In the genomic region with DNA sequence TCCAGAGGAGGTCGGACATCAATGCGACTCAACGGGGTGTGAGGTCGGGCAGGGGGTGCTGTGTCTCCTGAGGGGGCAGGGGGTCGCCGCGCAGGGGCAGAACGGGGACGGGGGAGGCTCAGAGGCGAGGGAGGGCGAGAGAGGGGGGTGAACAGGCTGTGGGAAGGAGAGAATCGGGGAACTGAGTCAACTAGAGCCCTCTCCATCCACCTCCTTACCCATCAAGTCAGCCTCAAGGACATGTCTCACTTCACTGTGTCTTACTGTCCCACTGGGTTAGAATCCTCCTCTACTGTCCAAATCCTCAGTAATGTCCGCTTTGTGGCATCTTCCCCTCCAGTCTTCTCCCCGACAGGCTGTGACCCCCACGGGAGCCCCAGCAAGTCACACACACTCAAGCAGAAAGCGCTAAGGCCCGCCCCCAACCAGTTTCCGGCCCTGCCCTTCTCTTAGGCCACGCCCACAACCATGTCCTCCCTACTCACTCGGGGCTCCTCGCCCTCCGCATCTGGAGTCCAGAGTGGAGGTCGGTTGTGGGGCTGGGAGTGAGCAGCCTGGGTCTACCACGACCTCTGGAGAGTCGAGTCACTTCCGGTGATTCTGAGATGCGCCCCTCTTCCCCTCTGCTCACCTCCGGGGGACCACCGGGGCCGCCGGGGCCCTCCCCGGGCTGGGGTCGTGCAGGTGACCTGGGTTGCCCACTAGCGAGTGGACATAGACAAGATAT, we compare ENCODE assay signal across 9 cellular contexts. TPM values are rescaled to one million over a fixed set of nuclear protein-coding genes. Genes with fewer than 3 reads are reported as not detected.
DNase-seq lines count a peak whose midpoint lies in the region; ATAC-seq, FAIRE-seq and TF ChIP-seq lines count a peak whose summit lies in the region.
"Had no signal": no experiment of that assay in that cellular context is flagged by ENCODE, and none has a peak within 500 bp of the region (broad histone marks: within the 10 kb centered on the region; RNA-seq: fewer than 3 reads in every experiment).

No MANE protein-coding gene starts in this region.

- 49% methylated on average over 29 of the region's 34 CpGs for WGBS in GM12878 (ENCODE audit: insufficient coverage, insufficient replicate concordance, low lambda C conversion rate, missing lambda C conversion rate)
- 52% methylated on average over 27 of the region's 34 CpGs for WGBS in suprapubic skin

- H3K9me3 ChIP-seq in GM12878 (replicated peaks; ENCODE audit: control insufficient read depth, insufficient read depth, low read length) (no peaks in the 10 kb centered on the region), suprapubic skin (no peaks in the 10 kb centered on the region)

- ATAC-seq in GM12878, result peak; percentile 94

- peak overlapping the region; percentile 91 for H2AFZ ChIP-seq in GM12878 (ENCODE audit: control insufficient read depth, low read depth, low read length)

- peak; percentile 83 for FAIRE-seq in GM19239 (lab: Jason Lieb, UNC)
- peak; percentile 97 for FAIRE-seq in GM12878 (lab: Jason Lieb, UNC)

- no peaks in the 10 kb centered on the region for H3K79me2 ChIP-seq in GM12878 (ENCODE audit: control insufficient read depth, insufficient read depth, low read length)

- H3K36me3 ChIP-seq in GM12878 (ENCODE audit: control insufficient read depth in 2 of 2, insufficient read depth in 2 of 2, low read length in 1 of 2), result no peaks in the 10 kb centered on the region
- peaks cover 12% of the 10 kb centered on the region for H3K36me3 ChIP-seq in suprapubic skin

- TF ChIP-seq CTCF in GM12878 (IDR thresholded peaks at IDR 0.05 in 2 of 3, conservative IDR thresholded peaks at IDR 0.05 in 1 of 3; ENCODE audit: control insufficient read depth in 2 of 3, extremely low read depth in 1 of 3, insufficient read depth in 1 of 3, low read depth in 3 of 3, low read length in 3 of 3) (no peak), suprapubic skin (IDR thresholded peaks at IDR 0.05) (no peak)

- in situ Hi-C loops in GM12878 (cut with MboI), result no loop called here

- no peaks in the 10 kb centered on the region for H4K20me1 ChIP-seq in GM12878 (ENCODE audit: control insufficient read depth, insufficient read depth)

- intact Hi-C loops in GM12878 (cut with micrococcal nuclease; ENCODE audit: unreplicated experiment), result no loop called here

- H3K27me3 ChIP-seq in GM12878 (replicated peaks in 1 of 2; ENCODE audit: control insufficient read depth in 2 of 2, insufficient read depth in 2 of 2, low read length in 1 of 2) (no peaks in the 10 kb centered on the region), suprapubic skin (no peaks in the 10 kb centered on the region)

- no TSS peak for BruUV-seq in GM12878 (replicated peaks; lab: Mats Ljungman, UMichigan)

- peak overlapping the region; percentile 82 for H3K4me2 ChIP-seq in GM12878 (ENCODE audit: control insufficient read depth, insufficient read depth)

- POLR2A ChIA-PET in GM12878 (lab: Charles Lee), result interaction anchor here (0.6 to 1.1 kb wide), 3 partner anchors 13 to 95 kb away, joined by 3 to 5 read pairs (median 4); partner anchors contain the start of gene BAX

- no peaks in the 10 kb centered on the region for H3K4me1 ChIP-seq in GM12878 (ENCODE audit: control insufficient read depth, insufficient read depth, low read length)
- no peaks in the 10 kb centered on the region for H3K4me1 ChIP-seq in suprapubic skin

- CTCF ChIA-PET in GM12878 (lab: Yijun Ruan, JAX), result interaction anchor here (1.0 to 3.1 kb wide), 3 partner anchors 16 to 61 kb away, joined by 3 to 10 read pairs (median 6); no protein-coding TSS in a partner anchor

- DNase-seq in GM19239 (ENCODE audit: insufficient read length, low spot score) (peak; percentile 79), T-helper 2 cell (peak; percentile 57 to 83 (median 61)), GM12878 (ENCODE audit: low read depth, low spot score) (no peak), SK-N-DZ (ENCODE audit: low spot score) (no peak), suprapubic skin (ENCODE audit: low spot score in 2 of 2) (no peak), NCI-H187 treated with DMSO at 0.1 percent for 48 hours (lab: John Stamatoyannopoulos, UW) (no peak)
- peak; percentile 66 to 79 for DNase-seq in stimulated activated CD4-positive, alpha-beta T cell treated with anti-CD3 and anti-CD28 coated beads, Interleukin-15, amount 100 ng/mL, for 48 hours (ENCODE audit: low read depth in 2 of 2)
- DNase-seq in NK-92 treated with Interleukin-12 subunit alpha and Interleukin-12 subunit beta, amount 100 ng/mL, for 24 hours (lab: John Stamatoyannopoulos, UW), result no peak

- TF ChIP-seq RAD21 in GM12878 (IDR thresholded peaks at IDR 0.05; ENCODE audit: insufficient read depth, low read depth, low read length), result no peak

- RAD21 ChIA-PET in GM12878 (lab: Charles Lee; ENCODE audit: unreplicated experiment), result interaction anchor here (1.3 kb wide), 1 partner anchor 64 kb away, joined by 4 read pairs; no protein-coding TSS in a partner anchor

- H3K27ac ChIP-seq in GM12878 (ENCODE audit: control insufficient read depth, insufficient read depth) (0 out of 2 replicates have a peak overlapping the region, but pooled peaks have one; percentile 0), suprapubic skin (no peak overlapping the region)

- TF ChIP-seq POLR2A in GM12878 (IDR thresholded peaks at IDR 0.05; ENCODE audit: low read depth, low read length) (no peak; the same call in 1 of the 2 replicates), suprapubic skin (IDR thresholded peaks at IDR 0.05) (no peak)

- SMC1A ChIA-PET in GM12878 (lab: Charles Lee; ENCODE audit: uncharacterized antibody, unreplicated experiment), result interaction anchor here (1.0 kb wide), 1 partner anchor 16 kb away, joined by 3 read pairs; no protein-coding TSS in a partner anchor

- peak overlapping the region; percentile 65 for H3K4me3 ChIP-seq in GM12878
- H3K4me3 ChIP-seq in suprapubic skin, result no peak overlapping the region

- no peak for TF ChIP-seq EP300 in GM12878 (IDR thresholded peaks at IDR 0.05; ENCODE audit: borderline replicate concordance in 1 of 2, control insufficient read depth in 1 of 2, low read depth in 2 of 2, low read length in 2 of 2)
- no peak for TF ChIP-seq EP300 in suprapubic skin (IDR thresholded peaks at IDR 0.05)

- no peak overlapping the region for H3K9ac ChIP-seq in GM12878 (ENCODE audit: control insufficient read depth, insufficient read depth, low read length)

RNA-seq across cellular contexts. Expression of gene PLEKHA4, which starts 9.3 kb away (rescaled TPM):
- total RNA-seq in GM12878 (2013; cell fraction: nucleolus; rRNA removed), result 1.8 and 2.3 TPM in 2 replicates
- 5.0 and 7.5 TPM in 2 replicates for total RNA-seq in GM12878 (2014; rRNA removed)
- total RNA-seq in GM12878 (2014; rRNA removed; fragmentation: Illumina TruSeq; extraction: Trizol), result 3.1 and 3.3 TPM in 2 replicates
- total RNA-seq in GM12878 (2021), result 6.5 and 7.1 TPM in 2 replicates
- 4.3 TPM for polyA plus RNA-seq in GM12878 (2011; ENCODE audit: low read depth)
- polyA plus RNA-seq in GM12878 (2011; rRNA removed), result 1.9 and 2.3 TPM in 2 replicates
- 2.1 and 2.8 TPM in 2 replicates for polyA plus RNA-seq in GM12878 (2011; cell fraction: cytosol; rRNA removed)
- 1.7 and 3.2 TPM in 2 replicates for polyA plus RNA-seq in GM12878 (2011; cell fraction: nucleus; rRNA removed)
- polyA plus RNA-seq in GM12878 (2012), result 13.4 and 14.8 TPM in 2 replicates
- polyA plus RNA-seq in GM12878 (2014; fragmentation: Illumina TruSeq; extraction: Trizol), result 1.5 and 3.5 TPM in 2 replicates
- under 1 TPM in 1 of 2 experiments, not detected in 1; 0.13 TPM for polyA plus RNA-seq in GM12878 (2014; fragmentation: Nextera tagmentation; extraction: Ambion mirVana)
- 5.4 and 6.4 TPM in 2 replicates for polyA plus RNA-seq in GM12878 (2014; rRNA removed)
- polyA plus RNA-seq in GM12878 (2016; fragmentation: Nextera tagmentation; extraction: Ambion mirVana), result 10 to 100 TPM in 1 of 2 experiments, 1 to 10 TPM in 1; 7.8 to 10.0 TPM
- 0.66 and 0.82 TPM in 2 replicates for polyA minus RNA-seq in GM12878 (2011; rRNA and poly(A)+ RNA removed)
- polyA minus RNA-seq in GM12878 (2011; cell fraction: cytosol; rRNA and poly(A)+ RNA removed), result 1.4 TPM in 1 of 2 replicates, not detected in the other
- 0.36 and 1.4 TPM in 2 replicates for polyA minus RNA-seq in GM12878 (2011; cell fraction: nucleus; rRNA and poly(A)+ RNA removed)
- 0.99 and 1.4 TPM in 2 replicates for polyA plus RNA-seq in SK-N-DZ (2014; cell fraction: cytosol; rRNA removed)
- polyA plus RNA-seq in SK-N-DZ (2014; cell fraction: nucleus; rRNA removed), result 5.3 and 7.8 TPM in 2 replicates
- total RNA-seq in suprapubic skin, result 1 to 10 TPM; 2.8 to 5.1 (median 5.0) TPM

RNA-seq across cellular contexts. Expression of gene PPP1R15A, which starts 13.1 kb away (rescaled TPM):
- total RNA-seq in GM12878 (2013; cell fraction: nucleolus; rRNA removed), result 90.5 and 94.5 TPM in 2 replicates
- total RNA-seq in GM12878 (2014; rRNA removed) (23.9 and 26.3 TPM in 2 replicates), GM12878 (2014; rRNA removed; fragmentation: Illumina TruSeq; extraction: Trizol) (21.0 and 22.2 TPM in 2 replicates), GM12878 (2021) (30.0 and 30.6 TPM in 2 replicates), suprapubic skin (100 to 1,000 TPM; 135 to 191 (median 144) TPM)
- polyA plus RNA-seq in GM12878 (2011; ENCODE audit: low read depth), result 32.8 TPM
- polyA plus RNA-seq in GM12878 (2011; rRNA removed) (18.6 and 19.1 TPM in 2 replicates), GM12878 (2014; fragmentation: Illumina TruSeq; extraction: Trizol) (28.0 and 29.9 TPM in 2 replicates), GM12878 (2014; fragmentation: Nextera tagmentation; extraction: Ambion mirVana) (under 1 TPM; 0.68 to 0.90 TPM), GM12878 (2014; rRNA removed) (28.5 and 29.0 TPM in 2 replicates), GM12878 (2016; fragmentation: Nextera tagmentation; extraction: Ambion mirVana) (10 to 100 TPM; 44.1 to 50.8 TPM)
- polyA plus RNA-seq in GM12878 (2011; cell fraction: cytosol; rRNA removed), result 16.9 and 21.8 TPM in 2 replicates
- 34.4 and 42.1 TPM in 2 replicates for polyA plus RNA-seq in GM12878 (2011; cell fraction: nucleus; rRNA removed)
- polyA plus RNA-seq in GM12878 (2012), result 64.8 and 69.0 TPM in 2 replicates
- 11.3 and 16.8 TPM in 2 replicates for polyA minus RNA-seq in GM12878 (2011; rRNA and poly(A)+ RNA removed)
- polyA minus RNA-seq in GM12878 (2011; cell fraction: cytosol; rRNA and poly(A)+ RNA removed), result 7.4 and 12.2 TPM in 2 replicates
- 19.8 and 24.3 TPM in 2 replicates for polyA minus RNA-seq in GM12878 (2011; cell fraction: nucleus; rRNA and poly(A)+ RNA removed)
- polyA plus RNA-seq in SK-N-DZ (2014; cell fraction: cytosol; rRNA removed), result 9.7 and 13.0 TPM in 2 replicates
- 2.7 and 4.7 TPM in 2 replicates for polyA plus RNA-seq in SK-N-DZ (2014; cell fraction: nucleus; rRNA removed)

RNA-seq across cellular contexts. Expression of gene HSD17B14, which starts 22.9 kb away (rescaled TPM):
- total RNA-seq in GM12878 (2013; cell fraction: nucleolus; rRNA removed), result 7.2 and 8.7 TPM in 2 replicates
- total RNA-seq in GM12878 (2014; rRNA removed) (0.28 and 0.98 TPM in 2 replicates), GM12878 (2014; rRNA removed; fragmentation: Illumina TruSeq; extraction: Trizol) (0.36 and 0.46 TPM in 2 replicates), GM12878 (2021) (1.4 TPM in 2 replicates), suprapubic skin (1 to 10 TPM; 2.5 to 3.4 (median 3.1) TPM)
- 3.9 TPM for polyA plus RNA-seq in GM12878 (2011; ENCODE audit: low read depth)
- polyA plus RNA-seq in GM12878 (2011; rRNA removed) (1.6 and 4.1 TPM in 2 replicates), GM12878 (2014; fragmentation: Illumina TruSeq; extraction: Trizol) (0.31 TPM in 1 of 2 replicates, not detected in the other), GM12878 (2014; fragmentation: Nextera tagmentation; extraction: Ambion mirVana) (under 1 TPM; 0.21 to 0.26 TPM), GM12878 (2014; rRNA removed) (1.4 and 2.1 TPM in 2 replicates), GM12878 (2016; fragmentation: Nextera tagmentation; extraction: Ambion mirVana) (1 to 10 TPM in 1 of 2 experiments, under 1 TPM in 1; 0.87 to 1.3 TPM)
- 5.3 and 6.6 TPM in 2 replicates for polyA plus RNA-seq in GM12878 (2011; cell fraction: cytosol; rRNA removed)
- polyA plus RNA-seq in GM12878 (2011; cell fraction: nucleus; rRNA removed), result 4.7 and 7.2 TPM in 2 replicates
- 7.3 and 8.0 TPM in 2 replicates for polyA plus RNA-seq in GM12878 (2012)
- 0.73 and 2.9 TPM in 2 replicates for polyA minus RNA-seq in GM12878 (2011; rRNA and poly(A)+ RNA removed)
- not detected in 2 replicates for polyA minus RNA-seq in GM12878 (2011; cell fraction: cytosol; rRNA and poly(A)+ RNA removed)
- 0.97 and 1.1 TPM in 2 replicates for polyA minus RNA-seq in GM12878 (2011; cell fraction: nucleus; rRNA and poly(A)+ RNA removed)
- 2.6 and 4.3 TPM in 2 replicates for polyA plus RNA-seq in SK-N-DZ (2014; cell fraction: cytosol; rRNA removed)
- 9.7 and 10.0 TPM in 2 replicates for polyA plus RNA-seq in SK-N-DZ (2014; cell fraction: nucleus; rRNA removed)
- total RNA-seq: LHCN-M2 had no signal

RNA-seq across cellular contexts. Expression of gene TULP2, which starts 39.4 kb away (rescaled TPM):
- 0.64 and 1.1 TPM in 2 replicates for total RNA-seq in GM12878 (2013; cell fraction: nucleolus; rRNA removed)
- total RNA-seq in GM12878 (2014; rRNA removed), result 0.49 and 0.56 TPM in 2 replicates
- total RNA-seq in GM12878 (2014; rRNA removed; fragmentation: Illumina TruSeq; extraction: Trizol), result 0.14 and 0.22 TPM in 2 replicates
- total RNA-seq in GM12878 (2021), result 0.82 and 1.2 TPM in 2 replicates
- polyA plus RNA-seq in GM12878 (2011; ENCODE audit: low read depth), result 0.28 TPM
- polyA plus RNA-seq in GM12878 (2011; rRNA removed), result 0.26 and 0.45 TPM in 2 replicates
- polyA plus RNA-seq in GM12878 (2011; cell fraction: cytosol; rRNA removed), result 0.28 and 0.51 TPM in 2 replicates
- polyA plus RNA-seq in GM12878 (2011; cell fraction: nucleus; rRNA removed), result 0.19 and 0.40 TPM in 2 replicates
- 0.70 and 0.84 TPM in 2 replicates for polyA plus RNA-seq in GM12878 (2012)
- polyA plus RNA-seq in GM12878 (2014; fragmentation: Illumina TruSeq; extraction: Trizol), result 0.31 and 0.57 TPM in 2 replicates
- under 1 TPM in 1 of 2 experiments, not detected in 1; 0.62 TPM for polyA plus RNA-seq in GM12878 (2014; fragmentation: Nextera tagmentation; extraction: Ambion mirVana)
- polyA plus RNA-seq in GM12878 (2014; rRNA removed), result 0.69 and 1.5 TPM in 2 replicates
- under 1 TPM; 0.17 to 0.18 TPM for polyA plus RNA-seq in GM12878 (2016; fragmentation: Nextera tagmentation; extraction: Ambion mirVana)
- polyA minus RNA-seq in GM12878 (2011; rRNA and poly(A)+ RNA removed), result 0.15 and 0.52 TPM in 2 replicates
- not detected in 2 replicates for polyA minus RNA-seq in GM12878 (2011; cell fraction: cytosol; rRNA and poly(A)+ RNA removed)
- polyA minus RNA-seq in GM12878 (2011; cell fraction: nucleus; rRNA and poly(A)+ RNA removed), result 0.12 TPM in 1 of 2 replicates, not detected in the other
- 0.40 and 0.65 TPM in 2 replicates for polyA plus RNA-seq in SK-N-DZ (2014; cell fraction: cytosol; rRNA removed)
- polyA plus RNA-seq in SK-N-DZ (2014; cell fraction: nucleus; rRNA removed), result 0.16 and 1.4 TPM in 2 replicates
- total RNA-seq in suprapubic skin, result not detected
- total RNA-seq: LHCN-M2 had no signal

RNA-seq across cellular contexts. Expression of gene NUCB1, which starts 41.0 kb away (rescaled TPM):
- total RNA-seq in GM12878 (2013; cell fraction: nucleolus; rRNA removed), result 118 and 121 TPM in 2 replicates
- total RNA-seq in GM12878 (2014; rRNA removed), result 41.8 and 48.6 TPM in 2 replicates
- 31.7 and 33.0 TPM in 2 replicates for total RNA-seq in GM12878 (2014; rRNA removed; fragmentation: Illumina TruSeq; extraction: Trizol)
- 80.2 and 82.4 TPM in 2 replicates for total RNA-seq in GM12878 (2021)
- polyA plus RNA-seq in GM12878 (2011; ENCODE audit: low read depth), result 41.2 TPM
- 19.3 and 40.3 TPM in 2 replicates for polyA plus RNA-seq in GM12878 (2011; rRNA removed)
- 53.1 and 63.0 TPM in 2 replicates for polyA plus RNA-seq in GM12878 (2011; cell fraction: cytosol; rRNA removed)
- 77.6 and 86.5 TPM in 2 replicates for polyA plus RNA-seq in GM12878 (2011; cell fraction: nucleus; rRNA removed)
- 97.8 and 107 TPM in 2 replicates for polyA plus RNA-seq in GM12878 (2012)
- 13.9 and 32.5 TPM in 2 replicates for polyA plus RNA-seq in GM12878 (2014; fragmentation: Illumina TruSeq; extraction: Trizol)
- 1 to 10 TPM; 1.8 to 3.2 TPM for polyA plus RNA-seq in GM12878 (2014; fragmentation: Nextera tagmentation; extraction: Ambion mirVana)
- polyA plus RNA-seq in GM12878 (2014; rRNA removed), result 77.7 and 94.2 TPM in 2 replicates
- 100 to 1,000 TPM; 112 TPM for polyA plus RNA-seq in GM12878 (2016; fragmentation: Nextera tagmentation; extraction: Ambion mirVana)
- polyA minus RNA-seq in GM12878 (2011; rRNA and poly(A)+ RNA removed), result 14.6 and 32.7 TPM in 2 replicates
- 16.6 and 18.4 TPM in 2 replicates for polyA minus RNA-seq in GM12878 (2011; cell fraction: cytosol; rRNA and poly(A)+ RNA removed)
- 15.7 and 20.2 TPM in 2 replicates for polyA minus RNA-seq in GM12878 (2011; cell fraction: nucleus; rRNA and poly(A)+ RNA removed)
- polyA plus RNA-seq in SK-N-DZ (2014; cell fraction: cytosol; rRNA removed), result 56.6 and 73.7 TPM in 2 replicates
- polyA plus RNA-seq in SK-N-DZ (2014; cell fraction: nucleus; rRNA removed), result 36.9 and 39.9 TPM in 2 replicates
- 100 to 1,000 TPM; 132 to 220 (median 204) TPM for total RNA-seq in suprapubic skin

Comparison
In these comparisons a context has a peak if more than half of its experiments do, and no peak if none do; other contexts are left out.
1. DNase-seq: peak in GM19239 (single experiment), T-helper 2 cell (5 of 5) and stimulated activated CD4-positive, alpha-beta T cell treated with anti-CD3 and anti-CD28 coated beads, Interleukin-15, amount 100 ng/mL, for 48 hours (2 of 2); none in GM12878 (single experiment), SK-N-DZ (single experiment), NK-92 treated with Interleukin-12 subunit alpha and Interleukin-12 subunit beta, amount 100 ng/mL, for 24 hours (single experiment), suprapubic skin (0 of 2) and NCI-H187 treated with DMSO at 0.1 percent for 48 hours (single experiment).